ENCODE assay signal across 13 cellular contexts in genomic region chr14:58738189-58738836, GRCh38.
DNase-seq lines count a peak whose midpoint lies in the region; ATAC-seq, FAIRE-seq and TF ChIP-seq lines count a peak whose summit lies in the region.
"Had no signal": no experiment of that assay in that cellular context is flagged by ENCODE, and none has a peak within 500 bp of the region (broad histone marks: within the 10 kb centered on the region; RNA-seq: fewer than 3 reads in every experiment).

No MANE protein-coding gene starts in this region.

- H3K27ac ChIP-seq in mammary epithelial cell (ENCODE audit: insufficient read depth, low read depth, low read length) (peak overlapping the region; percentile 45), left lung (no peak overlapping the region)

- no peaks in the 10 kb centered on the region for H3K79me2 ChIP-seq in mammary epithelial cell (ENCODE audit: insufficient read depth, low read length)

- no peaks in the 10 kb centered on the region for H3K27me3 ChIP-seq in mammary epithelial cell (ENCODE audit: insufficient read depth, low read length)
- H3K27me3 ChIP-seq in left lung: no peaks in the 10 kb centered on the region

- H3K4me3 Mint-ChIP-seq in Calu3 (ENCODE audit: low read depth, unreplicated experiment): no peak overlapping the region
- H3K4me3 Mint-ChIP-seq: activated naive CD4-positive, alpha-beta T cell treated with anti-CD3 and anti-CD28 coated beads, Interleukin-2, amount 50 U/mL, for 24 hours had no signal

- BruUV-seq in Calu3 (replicated peaks; lab: Mats Ljungman, UMichigan) (no TSS peak), mammary epithelial cell (replicated peaks; lab: Mats Ljungman, UMichigan) (no TSS peak)

- H3K27me3 Mint-ChIP-seq in Calu3 (ENCODE audit: unreplicated experiment): peaks cover 21% of the 10 kb centered on the region
- H3K27me3 Mint-ChIP-seq: activated naive CD4-positive, alpha-beta T cell treated with anti-CD3 and anti-CD28 coated beads, Interleukin-2, amount 50 U/mL, for 24 hours had no signal

- no peaks in the 10 kb centered on the region for H3K36me3 Mint-ChIP-seq in Calu3 (ENCODE audit: insufficient read depth, unreplicated experiment)

- WGBS in mammary epithelial cell (ENCODE audit: low coverage, missing lambda C conversion rate): 0% methylated on average over 3 of the region's 3 CpGs

- H3K4me2 ChIP-seq in mammary epithelial cell (ENCODE audit: insufficient read depth, low read depth, low read length): no peak overlapping the region

- intact Hi-C loops in Calu3 (cut with micrococcal nuclease; ENCODE audit: unreplicated experiment) (no loop called here), mammary epithelial cell (cut with micrococcal nuclease) (loop anchor here (10.0 kb wide), 1 partner anchor 1544 kb away; no protein-coding TSS in a partner anchor), left lung (cut with DNase I) (no loop called here), left colon (cut with DNase I, micrococcal nuclease) (no loop called here)

- H3K4me3 ChIP-seq in mammary epithelial cell (replicated peaks in 1 of 3; ENCODE audit: insufficient read depth in 1 of 3, low read depth in 2 of 3, low read length in 3 of 3): no peak overlapping the region
- no peak overlapping the region for H3K4me3 ChIP-seq in left lung

- H3K9me3 ChIP-seq in mammary epithelial cell (replicated peaks; ENCODE audit: insufficient read depth, low read length): no peaks in the 10 kb centered on the region
- no peaks in the 10 kb centered on the region for H3K9me3 ChIP-seq in left lung

- peaks cover 18% of the 10 kb centered on the region for H3K4me1 ChIP-seq in mammary epithelial cell (ENCODE audit: insufficient read depth, low read length)
- peaks cover 0 to 9% of the 10 kb centered on the region in 2 donors for H3K4me1 ChIP-seq in left lung

- dilution Hi-C loops in mammary epithelial cell (cut with HindIII; ENCODE audit: low sequenced_read_pairs): loop anchor here (5.0 kb wide), 1 partner anchor 89 kb away; no protein-coding TSS in a partner anchor

- CTCF ChIA-PET in Calu3 (lab: Charles Lee) (no interaction called here), mammary epithelial cell (lab: Charles Lee; ENCODE audit: low non-redundant PET) (no interaction called here)

- H3K9me3 Mint-ChIP-seq in Calu3 (ENCODE audit: low read depth, unreplicated experiment): no peaks in the 10 kb centered on the region
- H3K9me3 Mint-ChIP-seq: activated naive CD4-positive, alpha-beta T cell treated with anti-CD3 and anti-CD28 coated beads, Interleukin-2, amount 50 U/mL, for 24 hours had no signal

- H3K9ac ChIP-seq in mammary epithelial cell (ENCODE audit: insufficient read depth, low read length): no peak overlapping the region

- no peaks in the 10 kb centered on the region for H3K4me1 Mint-ChIP-seq in Calu3 (ENCODE audit: low read depth, unreplicated experiment)
- H3K4me1 Mint-ChIP-seq: activated naive CD4-positive, alpha-beta T cell treated with anti-CD3 and anti-CD28 coated beads, Interleukin-2, amount 50 U/mL, for 24 hours had no signal

- H2AFZ ChIP-seq in mammary epithelial cell (ENCODE audit: low read depth, low read length): no peak overlapping the region

- TF ChIP-seq CTCF in Calu3 (IDR thresholded peaks at IDR 0.05; ENCODE audit: unreplicated experiment) (no peak), mammary epithelial cell (conservative IDR thresholded peaks at IDR 0.05 in 1 of 2, IDR thresholded peaks at IDR 0.05 in 1 of 2; ENCODE audit: extremely low read depth in 1 of 2, insufficient read depth in 1 of 2, low read depth in 1 of 2, low read length in 2 of 2) (no peak), left lung (IDR thresholded peaks at IDR 0.05) (no peak)

- peak; percentile 90 for FAIRE-seq in HTR-8/SVneo (lab: Jason Lieb, UNC)

- DNase-seq in Calu3: peak; percentile 6
- DNase-seq in HTR-8/SVneo (ENCODE audit: insufficient read length, low spot score): no peak
- peak; percentile 81 for DNase-seq in mammary epithelial cell
- no peak for DNase-seq in left lung
- DNase-seq in left colon: no peak
- DNase-seq in activated CD4-positive, CD25-positive, alpha-beta regulatory T cell (lab: John Stamatoyannopoulos, UW): no peak
- DNase-seq: DMS79, Karpas-422, posterior cingulate gyrus, SHP77 treated with DMSO at 0.1 percent for 48 hours had no signal

- ATAC-seq in left lung (peak; percentile 65), HG02623 (IDR thresholded peaks at IDR 0.05; ENCODE audit: unreplicated experiment) (no peak), left colon (no peak), GM18870 (IDR thresholded peaks at IDR 0.05; ENCODE audit: unreplicated experiment) (no peak)

- H3K27ac Mint-ChIP-seq in Calu3 (ENCODE audit: unreplicated experiment): no peak overlapping the region
- H3K27ac Mint-ChIP-seq: activated naive CD4-positive, alpha-beta T cell treated with anti-CD3 and anti-CD28 coated beads, Interleukin-2, amount 50 U/mL, for 24 hours had no signal

- no peaks in the 10 kb centered on the region for H3K36me3 ChIP-seq in mammary epithelial cell (ENCODE audit: insufficient read depth, low read length)
- H3K36me3 ChIP-seq in left lung: no peaks in the 10 kb centered on the region

- H4K20me1 ChIP-seq in mammary epithelial cell (ENCODE audit: insufficient read depth, low read length): no peaks in the 10 kb centered on the region

- in situ Hi-C loops in mammary epithelial cell (cut with MboI; ENCODE audit: low sequenced_read_pairs in 2 of 2): no loop called here

Comparison
In these comparisons a context has a peak if more than half of its experiments do, and no peak if none do; other contexts are left out.
1. DNase-seq: peak in Calu3 (single experiment) and mammary epithelial cell (single experiment); none in HTR-8/SVneo (single experiment), left lung (0 of 2), left colon (0 of 2) and activated CD4-positive, CD25-positive, alpha-beta regulatory T cell (0 of 4).